1 cellular context compared by ENCODE assay signal in the genomic region with DNA sequence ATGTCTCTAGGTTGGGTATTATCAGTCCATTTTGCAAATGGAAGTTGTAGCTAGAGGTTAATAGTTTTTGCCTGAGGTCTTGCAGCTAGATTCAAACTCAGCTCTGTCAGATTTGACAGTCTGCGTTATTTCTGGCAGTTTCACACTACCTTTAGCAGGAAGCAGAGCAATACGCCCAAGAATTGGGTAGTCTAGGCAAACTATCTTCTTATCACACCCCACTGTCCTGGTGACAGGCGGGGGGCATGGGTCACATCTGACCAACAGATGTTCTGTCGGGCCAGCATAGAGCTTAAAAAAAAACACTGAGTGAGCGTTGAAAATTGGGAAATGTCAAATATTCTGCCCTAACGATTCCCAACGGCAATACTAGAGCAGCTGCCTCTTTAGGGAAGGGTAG.
TF ChIP-seq lines count a peak whose summit lies in the region.

No MANE protein-coding gene starts in this region.

TF ChIP-seq in WTC11, 78 proteins besides CTCF, POLR2A, EP300 and RAD21 (continued from another document):
- TF ChIP-seq, protein P1, sequence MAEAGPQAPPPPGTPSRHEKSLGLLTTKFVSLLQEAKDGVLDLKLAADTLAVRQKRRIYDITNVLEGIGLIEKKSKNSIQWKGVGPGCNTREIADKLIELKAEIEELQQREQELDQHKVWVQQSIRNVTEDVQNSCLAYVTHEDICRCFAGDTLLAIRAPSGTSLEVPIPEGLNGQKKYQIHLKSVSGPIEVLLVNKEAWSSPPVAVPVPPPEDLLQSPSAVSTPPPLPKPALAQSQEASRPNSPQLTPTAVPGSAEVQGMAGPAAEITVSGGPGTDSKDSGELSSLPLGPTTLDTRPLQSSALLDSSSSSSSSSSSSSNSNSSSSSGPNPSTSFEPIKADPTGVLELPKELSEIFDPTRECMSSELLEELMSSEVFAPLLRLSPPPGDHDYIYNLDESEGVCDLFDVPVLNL (CRISPR knock-in tag; IDR thresholded peaks at IDR 0.05; ENCODE audit: borderline replicate concordance, low read depth), result no peak
TF ChIP-seq in WTC11: peak in this region for 0.
